1 cellular context compared by ENCODE assay signal in genomic region chr2:11748861-11749645, GRCh38.
TF ChIP-seq lines count a peak whose summit lies in the region.

No MANE protein-coding gene starts in this region.

TF ChIP-seq in H1, 55 proteins besides CTCF, POLR2A, EP300 and RAD21 (continued from another document):
- TF ChIP-seq ATF2 (IDR thresholded peaks at IDR 0.05; ENCODE audit: low read length) (no peak), E2F6 (IDR thresholded peaks at IDR 0.05) (no peak), BACH1 (IDR thresholded peaks at IDR 0.05; ENCODE audit: low read length) (no peak)
